ENCODE assay signal across 27 cellular contexts in genomic region chr12:130830246-130830551, GRCh38. TPM values are rescaled to one million over a fixed set of nuclear protein-coding genes. Genes with fewer than 3 reads are reported as not detected.
DNase-seq lines count a peak whose midpoint lies in the region; ATAC-seq and TF ChIP-seq lines count a peak whose summit lies in the region.
"Had no signal": no experiment of that assay in that cellular context is flagged by ENCODE, and none has a peak within 500 bp of the region (broad histone marks: within the 10 kb centered on the region; RNA-seq: fewer than 3 reads in every experiment).

No MANE protein-coding gene starts in this region.

- peak overlapping the region; percentile 32; the same call in 1 of the 2 replicates for H3K4me2 ChIP-seq in GM23338
- no peak overlapping the region for H3K4me2 ChIP-seq in neuronal stem cell (ENCODE audit: insufficient read depth, low read length, poor library complexity, severe bottlenecking)
- H3K4me2 ChIP-seq in PC-9, result no peak overlapping the region

- peak overlapping the region; percentile 4 for H2BK15ac ChIP-seq in neuronal stem cell (ENCODE audit: low read length)

- H3K4me3 ChIP-seq in GM23338, result no peak overlapping the region
- H3K4me3 ChIP-seq in neuronal stem cell (ENCODE audit: low read length in 2 of 2), result no peak overlapping the region
- H3K4me3 ChIP-seq in PC-9, result no peak overlapping the region
- H3K4me3 ChIP-seq: left ventricle myocardium inferior, SK-N-MC, tibial nerve had no signal

- H3K27me3 Mint-ChIP-seq in GM23338 (ENCODE audit: insufficient read depth, low read depth, poor library complexity), result peaks cover 4% of the 10 kb centered on the region
- no peaks in the 10 kb centered on the region for H3K27me3 Mint-ChIP-seq in central memory CD8-positive, alpha-beta T cell
- H3K27me3 Mint-ChIP-seq in CD4-positive, alpha-beta T cell, result no peaks in the 10 kb centered on the region
- H3K27me3 Mint-ChIP-seq: B cell, naive B cell had no signal

- no peaks in the 10 kb centered on the region for H3K36me3 ChIP-seq in GM23338 (ENCODE audit: insufficient read depth)
- peaks cover 1 to 15% of the 10 kb centered on the region in 2 donors for H3K36me3 ChIP-seq in neuronal stem cell (replicated peaks in 1 of 2; ENCODE audit: control insufficient read depth in 2 of 2, insufficient read depth in 2 of 2, low read length in 2 of 2)
- H3K36me3 ChIP-seq in PC-9 (ENCODE audit: low read depth), result no peaks in the 10 kb centered on the region
- H3K36me3 ChIP-seq: left ventricle myocardium inferior had no signal

- no peaks in the 10 kb centered on the region for H4K20me1 ChIP-seq in GM23338 (replicated peaks; ENCODE audit: insufficient read depth)
- no peaks in the 10 kb centered on the region for H4K20me1 ChIP-seq in PC-9 (ENCODE audit: insufficient read depth)

- no peak overlapping the region for H3K4ac ChIP-seq in neuronal stem cell (ENCODE audit: low read length)

- BruUV-seq in PC-9 (replicated peaks; lab: Mats Ljungman, UMichigan), result no TSS peak

- DNase-seq in GM23338 (ENCODE audit: low spot score), result no peak
- peak; percentile 73 for DNase-seq in NCI-H2107 (lab: John Stamatoyannopoulos, UW)
- no peak for DNase-seq in central memory CD8-positive, alpha-beta T cell (ENCODE audit: low spot score in 2 of 2)
- DNase-seq in neuronal stem cell (ENCODE audit: low spot score), result no peak
- no peak for DNase-seq in PC-9
- no peak for DNase-seq in CD4-positive, alpha-beta T cell
- DNase-seq: activated CD4-positive, alpha-beta T cell treated with anti-CD3 and anti-CD28 coated beads for 1 hour; activated naive CD4-positive, alpha-beta T cell; activated T-cell treated with anti-CD3 and anti-CD28 coated beads, Interleukin-2, amount 50 U/mL, for 4 hours; brain microvascular endothelial cell; Caco-2; DMS79; GF-D8; Karpas-422; left ventricle myocardium inferior; naive B cell; NCI-H187 treated with DMSO at 0.1 percent for 48 hours; NCI-H226; NCI-H82; stimulated activated CD4-positive, alpha-beta T cell treated with anti-CD3 and anti-CD28 coated beads, Interleukin-2, amount 100 ng/mL, for 24 hours had no signal

- no peak overlapping the region for H3K9ac ChIP-seq in neuronal stem cell (ENCODE audit: low read depth, low read length, poor library complexity)

- no CpG with 5 or more reads among the region's 14 CpGs for WGBS in neuronal stem cell (ENCODE audit: extremely low coverage in 2 of 2, insufficient read length in 2 of 2, insufficient replicate concordance in 1 of 2), 2 donors

- H3K27me3 ChIP-seq in GM23338 (ENCODE audit: insufficient read depth) (no peaks in the 10 kb centered on the region), neuronal stem cell (ENCODE audit: control insufficient read depth in 3 of 3, insufficient read depth in 3 of 3, low read depth in 1 of 3, low read length in 3 of 3) (no peaks in the 10 kb centered on the region), PC-9 (ENCODE audit: insufficient read depth, low read depth) (no peaks in the 10 kb centered on the region)
- H3K27me3 ChIP-seq in CD4-positive, alpha-beta T cell (ENCODE audit: control insufficient read depth, insufficient read depth, low read length), result no peaks in the 10 kb centered on the region
- H3K27me3 ChIP-seq: brain microvascular endothelial cell, tibial nerve had no signal

- no peak overlapping the region for H2BK5ac ChIP-seq in neuronal stem cell (ENCODE audit: low read length)

- H2AK5ac ChIP-seq in neuronal stem cell (ENCODE audit: low read depth, low read length), result peak overlapping the region; percentile 79

- peaks cover 14% of the 10 kb centered on the region for H3K79me1 ChIP-seq in neuronal stem cell (ENCODE audit: low read depth, low read length)

- peaks cover 50% of the 10 kb centered on the region for H3K4me1 Mint-ChIP-seq in GM23338
- H3K4me1 Mint-ChIP-seq in central memory CD8-positive, alpha-beta T cell, result peaks cover 30% of the 10 kb centered on the region
- H3K4me1 Mint-ChIP-seq in CD4-positive, alpha-beta T cell (ENCODE audit: low read depth), result peaks cover 25% of the 10 kb centered on the region

- H4K91ac ChIP-seq in neuronal stem cell (ENCODE audit: low read depth, low read length, poor library complexity), result peak overlapping the region; percentile 72

- H3K36me3 Mint-ChIP-seq in GM23338 (ENCODE audit: low read depth), result peaks cover 7% of the 10 kb centered on the region
- H3K36me3 Mint-ChIP-seq in central memory CD8-positive, alpha-beta T cell (ENCODE audit: insufficient read depth), result peaks cover 4% of the 10 kb centered on the region
- no peaks in the 10 kb centered on the region for H3K36me3 Mint-ChIP-seq in CD4-positive, alpha-beta T cell (ENCODE audit: low read depth)
- H3K36me3 Mint-ChIP-seq: mesothelial cell of epicardium, naive B cell had no signal

- no peak for TF ChIP-seq CTCF in GM23338 (conservative IDR thresholded peaks at IDR 0.05; ENCODE audit: low read depth in 2 of 2)
- no peak for TF ChIP-seq CTCF in PC-9 (conservative IDR thresholded peaks at IDR 0.05)
- TF ChIP-seq CTCF in CD4-positive, alpha-beta T cell (IDR thresholded peaks at IDR 0.05), result no peak

- peaks cover 35% of the 10 kb centered on the region for H3K4me1 ChIP-seq in GM23338 (ENCODE audit: insufficient read depth)
- H3K4me1 ChIP-seq in neuronal stem cell (ENCODE audit: control insufficient read depth in 2 of 2, insufficient read depth in 1 of 2, low read depth in 1 of 2, low read length in 2 of 2), result peaks cover 0 to 13% of the 10 kb centered on the region in 2 donors
- H3K4me1 ChIP-seq in PC-9 (replicated peaks; ENCODE audit: insufficient read depth), result peaks cover 4% of the 10 kb centered on the region; the same call in 1 of the 2 replicates

- peaks cover 48% of the 10 kb centered on the region for H3K79me2 ChIP-seq in GM23338 (replicated peaks; ENCODE audit: insufficient read depth)
- H3K79me2 ChIP-seq in PC-9 (ENCODE audit: low read depth), result no peaks in the 10 kb centered on the region

- H4K8ac ChIP-seq in neuronal stem cell (ENCODE audit: low read depth, low read length), result no peak overlapping the region

- no peak for ATAC-seq in GM23338
- ATAC-seq in central memory CD8-positive, alpha-beta T cell (replicated peaks; ENCODE audit: extremely low read depth, poor library complexity, severe bottlenecking), result no peak
- no peak for ATAC-seq in GM21717 (IDR thresholded peaks at IDR 0.05; ENCODE audit: unreplicated experiment)
- no peak for ATAC-seq in CD4-positive, alpha-beta T cell (ENCODE audit: poor library complexity)
- ATAC-seq: activated T-cell treated with anti-CD3 and anti-CD28 coated beads, Interleukin-2, amount 50 U/mL, for 4 hours had no signal

- H3F3A ChIP-seq in GM23338 (replicated peaks; ENCODE audit: low read depth) (peaks cover 7% of the 10 kb centered on the region; the same call in 1 of the 2 replicates), PC-9 (ENCODE audit: insufficient read depth, low read depth) (no peaks in the 10 kb centered on the region)

- H3K18ac ChIP-seq in neuronal stem cell (ENCODE audit: low read length), result peak overlapping the region; percentile 31

- H3K27ac Mint-ChIP-seq in GM23338, result peak overlapping the region; percentile 64; the same call in 1 of the 2 replicates
- peak overlapping the region; percentile 64 for H3K27ac Mint-ChIP-seq in central memory CD8-positive, alpha-beta T cell (ENCODE audit: low read depth)
- no peak overlapping the region for H3K27ac Mint-ChIP-seq in CD4-positive, alpha-beta T cell
- H3K27ac Mint-ChIP-seq: B cell; mesothelial cell of epicardium; T-helper 1 cell treated with Interleukin-12 subunit alpha and Interleukin-12 subunit beta and Interleukin-4 antibody, amounts not matched to agents 30 μg/mL and 1 μg/mL, for 36 hours had no signal

- H3K9me2 ChIP-seq in GM23338 (ENCODE audit: insufficient read depth) (no peaks in the 10 kb centered on the region), PC-9 (ENCODE audit: insufficient read depth) (no peaks in the 10 kb centered on the region)

- H3K27ac ChIP-seq in GM23338 (ENCODE audit: low read depth) (no peak overlapping the region), neuronal stem cell (replicated peaks; ENCODE audit: low read length) (no peak overlapping the region), PC-9 (no peak overlapping the region)
- H3K27ac ChIP-seq in CD4-positive, alpha-beta T cell (ENCODE audit: low read depth, low read length), result no peak overlapping the region
- H3K27ac ChIP-seq: brain microvascular endothelial cell, left ventricle myocardium inferior, RWPE1, SK-N-MC had no signal

- H3K23ac ChIP-seq in neuronal stem cell (ENCODE audit: low read depth, low read length, poor library complexity), result peak overlapping the region; percentile 89

- CTCF ChIA-PET in PC-9 (lab: Charles Lee), result no interaction called here
- CTCF ChIA-PET in CD4-positive, alpha-beta T cell (lab: Charles Lee), result no interaction called here

- no peak overlapping the region for H3K14ac ChIP-seq in neuronal stem cell (ENCODE audit: low read length)

- H3K9me3 Mint-ChIP-seq in GM23338, result peaks cover 4% of the 10 kb centered on the region; the same call in 1 of the 3 replicates
- H3K9me3 Mint-ChIP-seq in central memory CD8-positive, alpha-beta T cell, result no peaks in the 10 kb centered on the region
- no peaks in the 10 kb centered on the region for H3K9me3 Mint-ChIP-seq in CD4-positive, alpha-beta T cell
- H3K9me3 Mint-ChIP-seq: activated T-cell treated with anti-CD3 and anti-CD28 coated beads, Interleukin-2, amount 50 U/mL, for 4 hours; mesothelial cell of epicardium; naive B cell; T-helper 1 cell treated with Interleukin-12 subunit alpha and Interleukin-12 subunit beta and Interleukin-4 antibody, amounts not matched to agents 30 μg/mL and 1 μg/mL, for 36 hours had no signal

- peaks cover 0 to 1% of the 10 kb centered on the region in 2 donors for H3K9me3 ChIP-seq in neuronal stem cell (replicated peaks in 1 of 2; ENCODE audit: control insufficient read depth in 2 of 2, insufficient read depth in 1 of 2, low read depth in 1 of 2, low read length in 2 of 2)
- H3K9me3 ChIP-seq in PC-9 (ENCODE audit: insufficient read depth, low read depth), result no peaks in the 10 kb centered on the region
- no peaks in the 10 kb centered on the region for H3K9me3 ChIP-seq in CD4-positive, alpha-beta T cell (ENCODE audit: control insufficient read depth, low read length)
- H3K9me3 ChIP-seq: Caco-2, left ventricle myocardium inferior, tibial nerve had no signal

- intact Hi-C loops in PC-9 (cut with micrococcal nuclease; ENCODE audit: unreplicated experiment), result no loop called here
- intact Hi-C loops in CD4-positive, alpha-beta T cell (cut with DNase I, micrococcal nuclease), result no loop called here

- H2BK12ac ChIP-seq in neuronal stem cell (ENCODE audit: low read length), result peak overlapping the region; percentile 46

- POLR2A ChIA-PET in PC-9 (lab: Charles Lee; ENCODE audit: unreplicated experiment), result no interaction called here
- POLR2A ChIA-PET in CD4-positive, alpha-beta T cell (lab: Charles Lee), result no interaction called here

- no peak overlapping the region for H2AFZ ChIP-seq in GM23338
- no peak overlapping the region for H2AFZ ChIP-seq in neuronal stem cell (ENCODE audit: low read length)
- H2AFZ ChIP-seq in PC-9, result no peak overlapping the region

- H2BK120ac ChIP-seq in neuronal stem cell (ENCODE audit: low read depth, low read length), result peak overlapping the region; percentile 91

- H3K4me3 Mint-ChIP-seq in GM23338, result no peak overlapping the region; the same call in 2 of the 3 replicates
- H3K4me3 Mint-ChIP-seq in central memory CD8-positive, alpha-beta T cell, result no peak overlapping the region
- H3K4me3 Mint-ChIP-seq in CD4-positive, alpha-beta T cell, result no peak overlapping the region
- H3K4me3 Mint-ChIP-seq: activated T-cell treated with anti-CD3 and anti-CD28 coated beads, Interleukin-2, amount 50 U/mL, for 4 hours; B cell; mesothelial cell of epicardium; naive B cell; T-helper 1 cell treated with Interleukin-12 subunit alpha and Interleukin-12 subunit beta and Interleukin-4 antibody, amounts not matched to agents 30 μg/mL and 1 μg/mL, for 36 hours had no signal

RNA-seq across cellular contexts. Expression of gene STX2, which starts 8.9 kb away (rescaled TPM):
- total RNA-seq in GM23338 (2014; rRNA removed; shearing (Covaris generic)), result 23.9 and 35.4 TPM in 2 replicates
- 16.4 and 17.7 TPM in 2 replicates for polyA plus RNA-seq in GM23338 (2016; fragmentation: Nextera tagmentation; extraction: Ambion mirVana)
- 26.0 TPM for polyA plus RNA-seq in neuronal stem cell (2013, experiment 1 of 2)
- 28.0 TPM for polyA plus RNA-seq in neuronal stem cell (2013, experiment 2 of 2)
- 8.2 and 9.7 TPM in 2 replicates for total RNA-seq in PC-9 (2021)
- total RNA-seq in CD4-positive, alpha-beta T cell, result 10 to 100 TPM; 13.4 to 14.1 TPM

RNA-seq across cellular contexts. Expression of gene RAN, which starts 41.7 kb away (rescaled TPM):
- total RNA-seq in GM23338 (2014; rRNA removed; shearing (Covaris generic)), result 855 and 976 TPM in 2 replicates
- 2,114 and 2,289 TPM in 2 replicates for polyA plus RNA-seq in GM23338 (2016; fragmentation: Nextera tagmentation; extraction: Ambion mirVana)
- 728 TPM for polyA plus RNA-seq in neuronal stem cell (2013, experiment 1 of 2)
- 721 TPM for polyA plus RNA-seq in neuronal stem cell (2013, experiment 2 of 2)
- total RNA-seq in PC-9 (2021), result 894 and 1,079 TPM in 2 replicates
- total RNA-seq in CD4-positive, alpha-beta T cell, result 100 to 1,000 TPM; 278 to 302 TPM
